In the genomic region with DNA sequence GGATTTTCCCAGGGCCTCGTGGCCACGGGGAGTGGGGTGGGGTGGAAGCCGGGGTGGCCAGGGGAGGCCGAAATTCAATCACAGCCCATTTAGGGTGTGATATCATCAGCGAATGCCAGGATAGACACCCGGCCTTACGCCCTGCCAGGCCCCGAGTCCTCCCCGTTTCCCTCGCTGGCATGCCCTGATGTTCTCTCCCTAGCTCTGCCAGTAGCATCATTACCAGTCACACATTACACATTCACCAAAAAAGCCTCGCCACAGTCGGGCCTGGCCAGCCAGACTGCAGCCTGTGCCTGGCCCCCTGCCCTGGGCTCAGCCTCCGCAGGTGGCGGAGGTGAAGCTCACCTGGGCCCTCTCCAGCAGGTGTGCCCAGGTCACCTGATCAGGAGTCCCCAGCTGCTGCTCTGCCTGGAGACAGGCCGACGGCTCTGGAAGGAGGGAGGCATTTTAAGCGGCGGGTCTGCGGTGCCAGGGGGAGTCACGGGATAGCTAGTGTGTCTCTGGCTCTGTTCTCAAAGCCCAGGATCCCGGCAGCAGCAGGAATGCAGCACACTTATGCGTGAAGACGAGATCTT, we compare ENCODE assay signal across 13 cellular contexts.
DNase-seq lines count a peak whose midpoint lies in the region; ATAC-seq, FAIRE-seq and TF ChIP-seq lines count a peak whose summit lies in the region.
"Had no signal": no experiment of that assay in that cellular context is flagged by ENCODE, and none has a peak within 500 bp of the region (broad histone marks: within the 10 kb centered on the region; RNA-seq: fewer than 3 reads in every experiment).

No MANE protein-coding gene starts in this region.

- H3K4me1 ChIP-seq in right atrium auricular region (peaks cover 0 to 12% of the 10 kb centered on the region in 2 donors), SJCRH30 (peaks cover 35% of the 10 kb centered on the region), keratinocyte (ENCODE audit: control insufficient read depth, extremely low read depth, insufficient read depth, low read length) (peaks cover 20% of the 10 kb centered on the region)

- H3K9me1 ChIP-seq in keratinocyte (ENCODE audit: control insufficient read depth, extremely low read depth, insufficient read depth, low read length) = no peaks in the 10 kb centered on the region

- peak overlapping the region; percentile 66 for H2AFZ ChIP-seq in keratinocyte (ENCODE audit: control insufficient read depth, low read length)

- no peaks in the 10 kb centered on the region for H3K27me3 ChIP-seq in right atrium auricular region
- H3K27me3 ChIP-seq in SJCRH30 = no peaks in the 10 kb centered on the region
- no peaks in the 10 kb centered on the region for H3K27me3 ChIP-seq in keratinocyte (ENCODE audit: control insufficient read depth, extremely low read depth, insufficient read depth, low read length)

- H3K36me3 ChIP-seq in right atrium auricular region = no peaks in the 10 kb centered on the region
- no peaks in the 10 kb centered on the region for H3K36me3 ChIP-seq in SJCRH30
- H3K36me3 ChIP-seq in keratinocyte (ENCODE audit: control insufficient read depth in 2 of 2, extremely low read depth in 1 of 2, insufficient read depth in 2 of 2, low read length in 2 of 2) = no peaks in the 10 kb centered on the region

- H3K9ac ChIP-seq in keratinocyte (ENCODE audit: control insufficient read depth, extremely low read depth, insufficient read depth, low read length) = peak overlapping the region; percentile 47

- H3K9me3 ChIP-seq in right atrium auricular region (no peaks in the 10 kb centered on the region), SJCRH30 (replicated peaks) (no peaks in the 10 kb centered on the region), keratinocyte (ENCODE audit: control insufficient read depth, low read depth, low read length) (no peaks in the 10 kb centered on the region)

- no peaks in the 10 kb centered on the region for H4K20me1 ChIP-seq in keratinocyte (ENCODE audit: control insufficient read depth, extremely low read depth, insufficient read depth, low read length)

- H3K27ac ChIP-seq in right atrium auricular region (peak overlapping the region in 1 of 2 donors; percentile 54), SJCRH30 (peak overlapping the region; percentile 57), keratinocyte (ENCODE audit: control insufficient read depth, insufficient read depth, low read length) (no peak overlapping the region)

- no peak for DNase-seq in Right ventricle myocardium inferior (ENCODE audit: missing footprints)
- no peak for DNase-seq in right atrium auricular region (ENCODE audit: low spot score)
- DNase-seq in SJCRH30 = no peak
- DNase-seq in keratinocyte (ENCODE audit: low read depth, low spot score) = no peak
- DNase-seq in Kasumi-1 (lab: John Stamatoyannopoulos, UW) = no peak
- DNase-seq in DMS114 treated with DMSO at 0.1 percent for 48 hours (lab: John Stamatoyannopoulos, UW; ENCODE audit: unreplicated experiment) = no peak
- no peak for DNase-seq in glomerular visceral epithelial cell (ENCODE audit: extremely low spot score)
- DNase-seq: activated CD4-positive, alpha-beta T cell treated with anti-CD3 and anti-CD28 coated beads for 1 hour; KBM-7; NCI-H2081; stimulated activated CD4-positive, alpha-beta T cell treated with anti-CD3 and anti-CD28 coated beads, Interleukin-1b, Interleukin-23, amount 100 ng/mL, for 48 hours had no signal

- no peaks in the 10 kb centered on the region for H3K79me2 ChIP-seq in keratinocyte (ENCODE audit: control insufficient read depth, insufficient read depth, low read length)

- no peak overlapping the region for H3K4me3 ChIP-seq in right atrium auricular region
- no peak overlapping the region for H3K4me3 ChIP-seq in SJCRH30
- H3K4me3 ChIP-seq in keratinocyte (ENCODE audit: control insufficient read depth in 2 of 3, extremely low read depth in 1 of 3, insufficient read depth in 2 of 3, low read depth in 1 of 3, low read length in 3 of 3) = no peak overlapping the region

- FAIRE-seq in keratinocyte (lab: Jason Lieb, UNC) = peak; percentile 34
- FAIRE-seq: GM12891 had no signal

- dilution Hi-C loops in keratinocyte (cut with MboI; ENCODE audit: extremely low pct_ligation_motif_present, low sequenced_read_pairs) = no loop called here

- peak overlapping the region; percentile 54 for H3K4me2 ChIP-seq in keratinocyte (ENCODE audit: control insufficient read depth, extremely low read depth, insufficient read depth, low read depth, low read length)

- ATAC-seq in Right ventricle myocardium inferior (peak; percentile 1), HG02973 (IDR thresholded peaks at IDR 0.05; ENCODE audit: unreplicated experiment) (no peak)

- no peak for TF ChIP-seq CTCF in right atrium auricular region (IDR thresholded peaks at IDR 0.05)
- no peak for TF ChIP-seq CTCF in keratinocyte (optimal IDR thresholded peaks at IDR 0.05 in 1 of 3, IDR thresholded peaks at IDR 0.05 in 1 of 3, conservative IDR thresholded peaks at IDR 0.05 in 1 of 3; ENCODE audit: extremely low read depth in 1 of 3, insufficient read depth in 2 of 3, low read length in 3 of 3)

- intact Hi-C loops in Right ventricle myocardium inferior (cut with DNase I) = no loop called here
